Comparison of ENCODE assay signal across 20 cellular contexts in the genomic region with DNA sequence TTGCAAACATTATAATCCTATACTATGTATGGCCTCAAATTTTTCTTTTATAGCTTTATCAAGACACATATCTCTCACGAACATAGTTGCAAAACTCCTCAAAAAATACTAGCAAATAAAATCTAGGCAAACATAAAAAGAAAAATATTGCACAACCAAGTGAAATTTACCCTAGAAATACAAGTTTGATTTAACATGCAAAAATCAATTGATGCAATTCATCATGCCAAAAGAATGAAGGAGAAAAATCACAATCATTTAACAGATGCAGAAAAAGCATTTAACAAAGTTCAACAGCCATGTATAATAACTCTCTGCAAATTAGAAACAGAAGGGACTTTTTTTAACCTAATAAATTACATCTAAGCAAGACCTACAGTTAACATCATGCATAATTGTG. TPM values are rescaled to one million over a fixed set of nuclear protein-coding genes. Genes with fewer than 3 reads are reported as not detected.
A peak's percentile ranks its signal among the peaks of the same experiment; 100 is the strongest.
DNase-seq lines count a peak whose midpoint lies in the region; ATAC-seq, FAIRE-seq and TF ChIP-seq lines count a peak whose summit lies in the region.
"Had no signal": no experiment of that assay in that cellular context is flagged by ENCODE, and none has a peak within 500 bp of the region (broad histone marks: within the 10 kb centered on the region; RNA-seq: fewer than 3 reads in every experiment).

No MANE protein-coding gene starts in this region.

- no peak overlapping the region for H3K9ac ChIP-seq in SK-N-MC (ENCODE audit: insufficient read length)

- 7 to 8% methylated on average over 1 of the region's 1 CpG for WGBS in pancreas, 2 donors

- H3K36me3 ChIP-seq in SK-N-MC (ENCODE audit: insufficient read depth, low read length) (no peaks in the 10 kb centered on the region), pancreas (no peaks in the 10 kb centered on the region)
- H3K36me3 ChIP-seq: BE2C had no signal

- H3K9me3 ChIP-seq in SK-N-MC (ENCODE audit: low read depth, low read length) = no peaks in the 10 kb centered on the region
- H3K9me3 ChIP-seq in pancreas = no peaks in the 10 kb centered on the region
- H3K9me3 ChIP-seq: BE2C, Caco-2 had no signal

- intact Hi-C loops in pancreas (cut with DNase I) = no loop called here

- ATAC-seq in pancreas = no peak

- TF ChIP-seq CTCF in AG10803 (conservative IDR thresholded peaks at IDR 0.05; ENCODE audit: low read length) (no peak), pancreas (IDR thresholded peaks at IDR 0.05) (no peak)

- DNase-seq in AG10803 (ENCODE audit: low read depth) = peak; percentile 4
- peak; percentile 5 for DNase-seq in EH (ENCODE audit: low read depth)
- DNase-seq in SK-N-MC (ENCODE audit: low read depth, low spot score) = peak; percentile 37
- no peak for DNase-seq in D341Med (ENCODE audit: low spot score)
- no peak for DNase-seq in epidermal melanocyte (ENCODE audit: insufficient read length, low spot score)
- DNase-seq in pancreas = no peak
- DNase-seq: BE2C; Caco-2; CD4-positive, alpha-beta T cell; DMS153; DMS79; GOT3; H7 had no signal

- H3K4me3 ChIP-seq in AG10803 (ENCODE audit: low read length) (no peak overlapping the region), SK-N-MC (no peak overlapping the region), pancreas (no peak overlapping the region)

- H3K27ac ChIP-seq in SK-N-MC (no peak overlapping the region), pancreas (no peak overlapping the region)
- H3K27ac ChIP-seq: C4-2B had no signal

- no peaks in the 10 kb centered on the region for H3K27me3 ChIP-seq in pancreas
- H3K27me3 ChIP-seq: BE2C had no signal

- FAIRE-seq in endometrium (lab: Jason Lieb, UNC) (peak; percentile 41), pancreas (lab: Jason Lieb, UNC) (no peak)
- FAIRE-seq: GM12891, GM18507, HTR-8/SVneo had no signal

- no peaks in the 10 kb centered on the region for H3K4me1 ChIP-seq in pancreas
- H3K4me1 ChIP-seq: BE2C, Caco-2 had no signal

RNA-seq across cellular contexts. Expression of a gene that starts 33.3 kb away (rescaled TPM):
- not detected for total RNA-seq in pancreas
- polyA plus RNA-seq in pancreas = not detected
- total RNA-seq: A172; Caco-2; CD4-positive, alpha-beta T cell; G401 had no signal

Comparison
In these comparisons a context has a peak if more than half of its experiments do, and no peak if none do; other contexts are left out.
1. DNase-seq: peak in AG10803 (single experiment), EH (single experiment) and SK-N-MC (single experiment); none in D341Med (single experiment), epidermal melanocyte (single experiment) and pancreas (0 of 6).